11 cellular contexts compared by ENCODE assay signal in genomic region chr10:12358863-12359647, GRCh38. TPM values are rescaled to one million over a fixed set of nuclear protein-coding genes. Genes with fewer than 3 reads are reported as not detected.
DNase-seq lines count a peak whose midpoint lies in the region; ATAC-seq and TF ChIP-seq lines count a peak whose summit lies in the region.
"Had no signal": no experiment of that assay in that cellular context is flagged by ENCODE, and none has a peak within 500 bp of the region (broad histone marks: within the 10 kb centered on the region; RNA-seq: fewer than 3 reads in every experiment).

No MANE protein-coding gene starts in this region.

- H3K36me3 ChIP-seq in H7 (replicated peaks; ENCODE audit: control insufficient read depth, insufficient read depth, low read length) = no peaks in the 10 kb centered on the region

- DNase-seq in H7 (peak; percentile 55), activated B cell treated with CpG ODN at 0.5 μM for 24 hours (no peak), left ventricle myocardium superior (peak; percentile 46), foreskin fibroblast (no peak), SW 1271 (lab: John Stamatoyannopoulos, UW) (no peak), NCI-H187 treated with DMSO at 0.1 percent for 48 hours (lab: John Stamatoyannopoulos, UW) (no peak)
- peak; percentile 39 for DNase-seq in stimulated activated CD8-positive, alpha-beta memory T cell treated with anti-CD3 and anti-CD28 coated beads, Interleukin-4, amount 100 ng/mL, for 48 hours
- DNase-seq: IMR-90; NCI-H1417 treated with DMSO at 0.1 percent for 48 hours; NCI-H524 treated with DMSO at 0.1 percent for 48 hours; stimulated activated CD4-positive, alpha-beta T cell treated with anti-CD3 and anti-CD28 coated beads, Interleukin-4, amount 100 ng/mL, for 24 hours had no signal

- H3K4me3 ChIP-seq in H7 (ENCODE audit: insufficient read depth, low read depth, low read length) = no peak overlapping the region
- H3K4me3 ChIP-seq in foreskin fibroblast (ENCODE audit: low read depth in 1 of 2, low read length in 2 of 2) = no peak overlapping the region

- peaks cover 81% of the 10 kb centered on the region for H3K4me1 Mint-ChIP-seq in activated B cell treated with CpG ODN at 0.5 μM for 24 hours

- intact Hi-C loops in activated B cell treated with CpG ODN at 0.5 μM for 24 hours (cut with micrococcal nuclease) = loop anchor here (10.0 kb wide), 1 partner anchor 356 kb away; no protein-coding TSS in a partner anchor
- intact Hi-C loops in left ventricle myocardium superior (cut with micrococcal nuclease) = no loop called here

- peak overlapping the region; percentile 70 for H3K27ac Mint-ChIP-seq in activated B cell treated with CpG ODN at 0.5 μM for 24 hours

- H3K36me3 Mint-ChIP-seq in activated B cell treated with CpG ODN at 0.5 μM for 24 hours (ENCODE audit: low read depth) = peaks cover 25% of the 10 kb centered on the region

- POLR2A ChIA-PET in activated B cell treated with CpG ODN at 0.5 μM for 24 hours (lab: Charles Lee) = interaction anchor here (0.5 to 0.9 kb wide), 5 partner anchors 9 to 126 kb away, joined by 3 to 7 read pairs (median 4); partner anchors contain the start of gene CAMK1D

- no peaks in the 10 kb centered on the region for H3K27me3 ChIP-seq in H7 (ENCODE audit: control insufficient read depth, insufficient read depth, low read length)

- no peaks in the 10 kb centered on the region for H3K9me3 Mint-ChIP-seq in activated B cell treated with CpG ODN at 0.5 μM for 24 hours

- no peak for TF ChIP-seq CTCF in activated B cell treated with CpG ODN at 0.5 μM for 24 hours (IDR thresholded peaks at IDR 0.05)
- TF ChIP-seq CTCF in foreskin fibroblast (IDR thresholded peaks at IDR 0.05; ENCODE audit: low read depth, low read length) = no peak

- no peaks in the 10 kb centered on the region for H3K27me3 Mint-ChIP-seq in activated B cell treated with CpG ODN at 0.5 μM for 24 hours

- CTCF ChIA-PET in activated B cell treated with CpG ODN at 0.5 μM for 24 hours (lab: Charles Lee) = interaction anchor here (1.2 kb wide), 1 partner anchor 10 kb away, joined by 3 read pairs; no protein-coding TSS in a partner anchor

- H3K4me3 Mint-ChIP-seq in activated B cell treated with CpG ODN at 0.5 μM for 24 hours = no peak overlapping the region

- ATAC-seq in activated B cell treated with CpG ODN at 0.5 μM for 24 hours (ENCODE audit: low read depth) = no peak
- ATAC-seq in left ventricle myocardium superior = peak; percentile 68

RNA-seq across cellular contexts. Expression of gene CAMK1D, which starts 9.7 kb away (rescaled TPM):
- total RNA-seq in H7 (2014; rRNA removed; shearing (Covaris generic)) = 2.9 and 3.4 TPM in 2 replicates
- total RNA-seq in activated B cell treated with CpG ODN at 0.5 μM for 24 hours (51.7 and 58.8 TPM in 2 replicates), left ventricle myocardium superior (8.9 TPM)

Comparison
In these comparisons a context has a peak if more than half of its experiments do, and no peak if none do; other contexts are left out.
1. DNase-seq: peak in H7 (single experiment), left ventricle myocardium superior (single experiment) and stimulated activated CD8-positive, alpha-beta memory T cell treated with anti-CD3 and anti-CD28 coated beads, Interleukin-4, amount 100 ng/mL, for 48 hours (single experiment); none in activated B cell treated with CpG ODN at 0.5 μM for 24 hours (single experiment), foreskin fibroblast (0 of 2), SW 1271 (0 of 2) and NCI-H187 treated with DMSO at 0.1 percent for 48 hours (single experiment).